11 cellular contexts compared by ENCODE assay signal in the genomic region with DNA sequence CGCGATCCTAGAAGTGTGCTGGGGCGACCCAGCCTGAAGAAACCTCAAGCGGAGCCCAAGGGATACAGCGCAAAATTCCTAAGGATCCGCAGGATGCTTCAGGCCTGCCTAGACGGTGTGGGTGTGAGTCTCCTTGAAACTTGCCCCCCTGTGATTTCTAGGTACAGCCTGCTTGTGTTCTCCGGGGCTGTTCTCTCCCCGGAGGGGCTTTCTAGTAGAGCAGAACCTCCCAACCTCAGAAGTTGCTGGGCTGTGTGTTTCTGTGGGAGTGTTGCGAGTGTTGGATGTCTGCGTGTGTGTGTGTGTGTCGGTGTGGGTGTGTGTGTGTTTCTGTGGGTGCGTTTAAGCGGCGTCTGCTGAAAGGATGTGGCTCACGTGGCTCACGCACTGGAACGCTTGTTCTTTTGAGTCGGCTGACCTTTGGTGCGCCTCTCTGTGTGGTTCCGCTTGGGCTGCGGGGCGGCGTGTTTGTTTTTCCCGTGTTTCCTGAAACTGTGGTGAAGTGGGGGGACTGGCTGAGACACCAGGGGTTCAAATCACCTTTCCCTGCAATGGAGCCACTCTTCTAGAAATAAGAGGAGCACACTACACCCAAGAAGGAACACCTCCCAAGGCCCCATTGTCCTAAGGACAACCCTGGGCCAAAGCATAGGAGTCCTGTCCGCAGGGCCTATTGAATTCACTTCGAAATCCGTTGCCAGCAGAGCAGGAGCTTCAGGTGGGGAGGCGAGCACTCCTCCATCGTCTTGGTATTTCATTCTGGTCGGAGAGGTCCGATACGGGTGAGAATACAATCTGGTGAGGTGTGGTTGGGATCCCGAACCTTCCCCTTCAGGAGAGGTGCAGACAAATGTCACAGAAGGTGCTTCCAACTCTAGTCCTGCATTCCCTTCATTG. TPM values are rescaled to one million over a fixed set of nuclear protein-coding genes. Genes with fewer than 3 reads are reported as not detected.
DNase-seq lines count a peak whose midpoint lies in the region; ATAC-seq and TF ChIP-seq lines count a peak whose summit lies in the region.
"Had no signal": no experiment of that assay in that cellular context is flagged by ENCODE, and none has a peak within 500 bp of the region (broad histone marks: within the 10 kb centered on the region; RNA-seq: fewer than 3 reads in every experiment).

No MANE protein-coding gene starts in this region.

- H3K36me3 ChIP-seq in breast epithelium (no peaks in the 10 kb centered on the region), lower lobe of right lung (no peaks in the 10 kb centered on the region), testis (ENCODE audit: low read depth, missing control alignments) (no peaks in the 10 kb centered on the region)
- H3K36me3 ChIP-seq: pancreas, thyroid gland had no signal

- BruUV-seq in MCF 10A (replicated peaks; lab: Mats Ljungman, UMichigan) = no TSS peak

- peaks cover 0 to 2% of the 10 kb centered on the region in 2 donors for H3K9me3 ChIP-seq in breast epithelium
- no peaks in the 10 kb centered on the region for H3K9me3 ChIP-seq in lower lobe of right lung
- H3K9me3 ChIP-seq in testis = no peaks in the 10 kb centered on the region
- H3K9me3 ChIP-seq: pancreas, thyroid gland had no signal

- in situ Hi-C loops in astrocyte of the cerebellum (cut with HindIII; ENCODE audit: low sequenced_read_pairs) = loop anchor here (25.0 kb wide), 1 partner anchor 216 kb away; a partner anchor contains a TSS

- no peaks in the 10 kb centered on the region for H3K27me3 Mint-ChIP-seq in MCF 10A (ENCODE audit: insufficient read depth, unreplicated experiment)

- no peaks in the 10 kb centered on the region for H3K4me1 Mint-ChIP-seq in MCF 10A (ENCODE audit: insufficient read depth, unreplicated experiment)

- DNase-seq in breast epithelium (ENCODE audit: low spot score in 2 of 2) (no peak), MCF 10A (ENCODE audit: unreplicated experiment) (no peak), astrocyte of the cerebellum (ENCODE audit: low read depth) (no peak), lower lobe of right lung (no peak), testis (no peak), inferior parietal cortex (ENCODE audit: extremely low spot score) (no peak)
- DNase-seq in effector CD4-positive, alpha-beta T cell = no peak

- peak in 1 of 2 donors; percentile 13 for ATAC-seq in lower lobe of right lung
- no peak for ATAC-seq in HG03571 (IDR thresholded peaks at IDR 0.05; ENCODE audit: unreplicated experiment)

- H3K27me3 ChIP-seq in breast epithelium = no peaks in the 10 kb centered on the region
- peaks cover 27% of the 10 kb centered on the region for H3K27me3 ChIP-seq in lower lobe of right lung (ENCODE audit: low read depth)
- no peaks in the 10 kb centered on the region for H3K27me3 ChIP-seq in testis
- H3K27me3 ChIP-seq: pancreas, thyroid gland had no signal

- TF ChIP-seq CTCF in breast epithelium (IDR thresholded peaks at IDR 0.05) (no peak), MCF 10A (IDR thresholded peaks at IDR 0.05; ENCODE audit: unreplicated experiment) (no peak), astrocyte of the cerebellum (IDR thresholded peaks at IDR 0.05; ENCODE audit: low read depth, low read length, missing control alignments) (no peak), lower lobe of right lung (IDR thresholded peaks at IDR 0.05) (no peak), testis (IDR thresholded peaks at IDR 0.05) (no peak)

- no peaks in the 10 kb centered on the region for H3K36me3 Mint-ChIP-seq in MCF 10A (ENCODE audit: insufficient read depth, unreplicated experiment)

- CTCF ChIA-PET in MCF 10A (lab: Yijun Ruan, JAX) = interaction anchor here (0.7 kb wide), 1 partner anchor 84 kb away, joined by 3 read pairs; a partner anchor contains a TSS

- peak overlapping the region; percentile 11 to 61 (median 34) for H3K4me3 ChIP-seq in breast epithelium
- peak overlapping the region; percentile 31 for H3K4me3 ChIP-seq in astrocyte of the cerebellum (ENCODE audit: low read depth, low read length)
- H3K4me3 ChIP-seq in lower lobe of right lung = peak overlapping the region; percentile 36
- peak overlapping the region; percentile 11 to 40 for H3K4me3 ChIP-seq in testis

- H3K9me3 Mint-ChIP-seq in MCF 10A (ENCODE audit: unreplicated experiment) = peaks cover 7% of the 10 kb centered on the region

- no peaks in the 10 kb centered on the region for H3K4me1 ChIP-seq in breast epithelium
- peaks cover 13% of the 10 kb centered on the region for H3K4me1 ChIP-seq in lower lobe of right lung
- peaks cover 3% of the 10 kb centered on the region for H3K4me1 ChIP-seq in testis
- H3K4me1 ChIP-seq: pancreas had no signal

- intact Hi-C loops in breast epithelium (cut with DNase I; ENCODE audit: low total_unique reads) (no loop called here), MCF 10A (cut with micrococcal nuclease) (no loop called here), lower lobe of right lung (cut with DNase I) (no loop called here), testis (cut with DNase I; ENCODE audit: low total_unique reads) (no loop called here)

- no peak overlapping the region for H3K4me3 Mint-ChIP-seq in MCF 10A (ENCODE audit: unreplicated experiment)

- no peak overlapping the region for H3K27ac Mint-ChIP-seq in MCF 10A (ENCODE audit: low read depth, unreplicated experiment)
- H3K27ac Mint-ChIP-seq: CD14-positive monocyte had no signal

- POLR2A ChIA-PET in MCF 10A (lab: Yijun Ruan, JAX) = no interaction called here

- no peak overlapping the region for H3K27ac ChIP-seq in breast epithelium
- no peak overlapping the region for H3K27ac ChIP-seq in lower lobe of right lung
- no peak overlapping the region for H3K27ac ChIP-seq in testis
- H3K27ac ChIP-seq: pancreas, thyroid gland had no signal

- TF ChIP-seq POLR2A in breast epithelium (IDR thresholded peaks at IDR 0.05) (no peak), testis (IDR thresholded peaks at IDR 0.05) (no peak)

- 66 to 71% methylated on average over 26 to 34 of the region's 34 CpGs for WGBS in testis, 2 donors

RNA-seq across cellular contexts. Expression of a gene that starts 25.1 kb away (rescaled TPM):
- 10 to 100 TPM in 2 of 3 donors, 1 to 10 TPM in 1; 6.9 to 21.7 (median 18.0) TPM for total RNA-seq in breast epithelium
- 2.2 and 2.5 TPM in 2 replicates for total RNA-seq in MCF 10A (2022)
- total RNA-seq in lower lobe of right lung = 8.4 TPM
- 10 to 100 TPM; 13.6 to 36.0 TPM for total RNA-seq in testis
- polyA plus RNA-seq in testis (ENCODE audit: insufficient read depth, low read depth, low replicate concordance) = 10.6 TPM
